In the genomic region with DNA sequence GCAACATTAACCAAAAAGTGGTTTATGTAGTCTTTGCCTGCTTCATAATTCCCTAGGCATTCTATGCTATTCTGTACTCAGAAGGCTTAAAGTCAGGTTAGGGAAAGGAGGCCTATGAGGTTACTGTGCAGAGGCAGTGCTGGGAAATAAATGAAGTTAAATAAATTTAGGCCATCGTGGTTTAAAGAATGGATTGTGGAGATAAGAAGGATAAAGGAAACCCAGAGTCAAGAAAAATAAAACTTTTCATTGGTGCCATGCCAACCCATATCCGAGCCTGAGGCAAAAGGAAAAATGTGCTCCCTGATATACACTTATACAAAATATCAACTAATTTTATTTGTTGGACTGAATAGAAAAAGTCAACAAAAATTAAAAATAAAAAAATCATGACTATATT, we compare ENCODE assay signal across 20 cellular contexts.
DNase-seq lines count a peak whose midpoint lies in the region; ATAC-seq and TF ChIP-seq lines count a peak whose summit lies in the region.
"Had no signal": no experiment of that assay in that cellular context is flagged by ENCODE, and none has a peak within 500 bp of the region (broad histone marks: within the 10 kb centered on the region; RNA-seq: fewer than 3 reads in every experiment).

No MANE protein-coding gene starts in this region.

- H3K4me2 ChIP-seq in mesenchymal stem cell (ENCODE audit: low read length, poor library complexity, severe bottlenecking) = no peak overlapping the region

- no peak overlapping the region for H2AFZ ChIP-seq in mesenchymal stem cell (ENCODE audit: low read depth, low read length)

- no peak for TF ChIP-seq CTCF in 22Rv1 (IDR thresholded peaks at IDR 0.05)
- no peak for TF ChIP-seq CTCF in HFFc6 (IDR thresholded peaks at IDR 0.05)
- TF ChIP-seq CTCF in astrocyte of the spinal cord (IDR thresholded peaks at IDR 0.05; ENCODE audit: low read depth, low read length) = no peak
- no peak for TF ChIP-seq CTCF in ascending aorta (IDR thresholded peaks at IDR 0.05)
- no peak for TF ChIP-seq CTCF in uterus (IDR thresholded peaks at IDR 0.05)

- no peak for ATAC-seq in HG03571 (IDR thresholded peaks at IDR 0.05; ENCODE audit: unreplicated experiment)
- ATAC-seq: GM12878 had no signal

- no peak overlapping the region for H2BK5ac ChIP-seq in mesenchymal stem cell (ENCODE audit: low read depth, low read length, poor library complexity, severe bottlenecking)

- H3K27me3 ChIP-seq in mesenchymal stem cell (ENCODE audit: control insufficient read depth in 1 of 2, insufficient read depth in 1 of 2, low read length in 2 of 2) (no peaks in the 10 kb centered on the region), ascending aorta (no peaks in the 10 kb centered on the region), uterus (no peaks in the 10 kb centered on the region)
- H3K27me3 ChIP-seq: Peyer's patch had no signal

- peak overlapping the region; percentile 24 to 62 for H3K18ac ChIP-seq in mesenchymal stem cell (ENCODE audit: low read depth in 1 of 2, low read length in 2 of 2)

- peaks cover 57% of the 10 kb centered on the region for H3K4me1 Mint-ChIP-seq in HFFc6 (ENCODE audit: low read depth)

- H3K27ac Mint-ChIP-seq in HFFc6 = peak overlapping the region; percentile 92

- H3K9ac ChIP-seq in mesenchymal stem cell (ENCODE audit: low read length) = no peak overlapping the region

- DNase-seq in HFFc6 (peak; percentile 1), astrocyte of the spinal cord (ENCODE audit: low read depth, low spot score) (peak; percentile 32), mesenchymal stem cell (no peak), NCI-H774 (lab: John Stamatoyannopoulos, UW) (no peak), ascending aorta (ENCODE audit: low spot score in 2 of 2) (no peak), uterus (no peak)
- DNase-seq: C1 segment of cervical spinal cord, DMS79 treated with DMSO at 0.1 percent for 48 hours, GDM1, GOT3, NCI-H1105, NCI-H1694 treated with DMSO at 0.1 percent for 48 hours, NCI-H2107, NCI-H2227 treated with DMSO at 0.1 percent for 48 hours, NCI-H524, Peyer's patch, Right ventricle myocardium superior had no signal

- no peaks in the 10 kb centered on the region for H3K79me1 ChIP-seq in mesenchymal stem cell (replicated peaks; ENCODE audit: low read length, poor library complexity, severe bottlenecking)

- peaks cover 16% of the 10 kb centered on the region for H3K9me3 ChIP-seq in mesenchymal stem cell (ENCODE audit: control insufficient read depth, low read length)
- H3K9me3 ChIP-seq in ascending aorta = peaks cover 0 to 17% of the 10 kb centered on the region in 2 donors
- H3K9me3 ChIP-seq in uterus = peaks cover 0 to 4% of the 10 kb centered on the region in 2 donors
- H3K9me3 ChIP-seq: Peyer's patch had no signal

- H3K27ac ChIP-seq in 22Rv1 = peak overlapping the region; percentile 53
- peak overlapping the region; percentile 26 for H3K27ac ChIP-seq in mesenchymal stem cell (ENCODE audit: low read length, poor library complexity, severe bottlenecking)
- H3K27ac ChIP-seq in ascending aorta = no peak overlapping the region
- H3K27ac ChIP-seq in uterus = no peak overlapping the region
- H3K27ac ChIP-seq: Peyer's patch had no signal

- peak overlapping the region in 1 of 2 experiments; percentile 81 for H3K4ac ChIP-seq in mesenchymal stem cell (ENCODE audit: low read depth in 1 of 2, low read length in 2 of 2)

- H4K91ac ChIP-seq in mesenchymal stem cell (ENCODE audit: low read length) = peak overlapping the region; percentile 7

- in situ Hi-C loops in astrocyte of the spinal cord (cut with HindIII; ENCODE audit: low sequenced_read_pairs) = no loop called here

- H2BK12ac ChIP-seq in mesenchymal stem cell (ENCODE audit: low read length in 2 of 2) = no peak overlapping the region

- WGBS in mesenchymal stem cell = no CpG with 5 or more reads among the region's 2 CpGs

- H2BK15ac ChIP-seq in mesenchymal stem cell (ENCODE audit: low read depth, poor library complexity, severe bottlenecking) = no peak overlapping the region

- peaks cover 5% of the 10 kb centered on the region for H3K9me3 Mint-ChIP-seq in HFFc6

- H3K27me3 Mint-ChIP-seq in HFFc6 (ENCODE audit: insufficient read depth) = no peaks in the 10 kb centered on the region; the same call in none of the 2 replicates

- TF ChIP-seq POLR2A in uterus (IDR thresholded peaks at IDR 0.05) = no peak

- H3K36me3 Mint-ChIP-seq in HFFc6 (ENCODE audit: low read depth) = peaks cover 5% of the 10 kb centered on the region

- intact Hi-C loops in ascending aorta (cut with DNase I) = no loop called here
- intact Hi-C loops in uterus (cut with DNase I; ENCODE audit: low total_unique reads) = no loop called here

- H3K4me1 ChIP-seq in mesenchymal stem cell (ENCODE audit: control insufficient read depth, insufficient read depth, low read depth, low read length) = no peaks in the 10 kb centered on the region
- H3K4me1 ChIP-seq in ascending aorta = no peaks in the 10 kb centered on the region
- H3K4me1 ChIP-seq in uterus = no peaks in the 10 kb centered on the region
- H3K4me1 ChIP-seq: Peyer's patch had no signal

- no peak overlapping the region for H3K23ac ChIP-seq in mesenchymal stem cell (ENCODE audit: low read length in 2 of 2)

- H2BK120ac ChIP-seq in mesenchymal stem cell (ENCODE audit: low read depth, low read length) = peak overlapping the region; percentile 79

- H3K36me3 ChIP-seq in mesenchymal stem cell (ENCODE audit: control insufficient read depth in 1 of 2, insufficient read depth in 2 of 2, low read depth in 1 of 2, low read length in 2 of 2) (no peaks in the 10 kb centered on the region), ascending aorta (no peaks in the 10 kb centered on the region), uterus (no peaks in the 10 kb centered on the region)
- H3K36me3 ChIP-seq: Peyer's patch had no signal

- H3K4me3 Mint-ChIP-seq in HFFc6 = peak overlapping the region; percentile 36; the same call in 1 of the 2 replicates

- H3K4me3 ChIP-seq in astrocyte of the spinal cord (ENCODE audit: low read depth, low read length) (no peak overlapping the region), mesenchymal stem cell (ENCODE audit: insufficient read depth in 1 of 2, low read depth in 1 of 2, low read length in 2 of 2) (no peak overlapping the region), ascending aorta (no peak overlapping the region), uterus (no peak overlapping the region)
- H3K4me3 ChIP-seq: GM12878, Peyer's patch had no signal

- no peak overlapping the region for H4K8ac ChIP-seq in mesenchymal stem cell (ENCODE audit: low read length)

- no peak overlapping the region for H3K14ac ChIP-seq in mesenchymal stem cell (ENCODE audit: low read length in 2 of 2)

- H2AK5ac ChIP-seq in mesenchymal stem cell (ENCODE audit: low read length, severe bottlenecking) = no peak overlapping the region

Comparison
In these comparisons a context has a peak if more than half of its experiments do, and no peak if none do; other contexts are left out.
1. H3K27ac ChIP-seq: peak in 22Rv1 (single experiment) and mesenchymal stem cell (single experiment); none in ascending aorta (0 of 2) and uterus (0 of 2).
2. DNase-seq: peak in HFFc6 (single experiment) and astrocyte of the spinal cord (single experiment); none in mesenchymal stem cell (single experiment), NCI-H774 (single experiment), ascending aorta (0 of 2) and uterus (0 of 2).